Comparison of ENCODE assay signal across 8 cellular contexts in the genomic region with DNA sequence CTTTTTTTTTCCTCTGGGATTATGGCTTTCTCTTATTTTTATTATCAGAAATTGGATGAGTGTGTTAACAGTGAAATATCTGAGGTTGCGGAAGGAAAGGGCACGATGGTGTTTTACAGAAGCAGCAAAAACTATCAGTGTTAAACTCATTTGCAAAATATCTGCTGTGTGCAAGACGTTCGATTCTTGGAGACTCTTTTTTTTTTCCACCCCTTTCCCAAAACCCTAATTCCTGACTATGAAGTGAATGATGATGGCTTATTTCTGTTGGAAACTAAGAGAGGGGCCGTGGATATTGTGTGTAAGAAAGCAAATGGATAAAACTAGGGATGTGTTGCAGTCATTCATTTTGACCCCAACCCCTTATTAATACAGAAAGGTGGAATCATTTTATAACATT. TPM values are rescaled to one million over a fixed set of nuclear protein-coding genes. Genes with fewer than 3 reads are reported as not detected.
DNase-seq lines count a peak whose midpoint lies in the region; ATAC-seq and TF ChIP-seq lines count a peak whose summit lies in the region.

No MANE protein-coding gene starts in this region.

- TF ChIP-seq CTCF in brain microvascular endothelial cell (IDR thresholded peaks at IDR 0.05; ENCODE audit: low read depth, low read length, missing control alignments) (no peak), transverse colon (IDR thresholded peaks at IDR 0.05) (no peak)

- in situ Hi-C loops in brain microvascular endothelial cell (cut with HindIII; ENCODE audit: low pct_ligation_motif_present, low sequenced_read_pairs) (no loop called here), transverse colon (cut with MboI; ENCODE audit: low pct_ligation_motif_present in 1 of 4, low pct_unique_long_range_greater_than_20kb in 1 of 4, low sequenced_read_pairs in 3 of 4) (loop anchor here in 1 of 4 donors (25.0 kb wide), 1 partner anchor 1788 kb away; no protein-coding TSS in a partner anchor)

- H3K27me3 ChIP-seq in brain microvascular endothelial cell (replicated peaks) (peaks cover 4% of the 10 kb centered on the region), muscle layer of colon (ENCODE audit: control insufficient read depth in 1 of 2, insufficient read depth in 2 of 2, low read length in 2 of 2) (no peaks in the 10 kb centered on the region), transverse colon (peaks cover 27% of the 10 kb centered on the region)

- 11 to 24% methylated on average over 5 of the region's 5 CpGs for WGBS in transverse colon (ENCODE audit: low coverage in 1 of 2), 2 donors

- peaks cover 5% of the 10 kb centered on the region for H3K4me1 ChIP-seq in muscle layer of colon (ENCODE audit: insufficient read depth, low read length)
- peaks cover 3 to 24% (median 13%) of the 10 kb centered on the region in 4 donors for H3K4me1 ChIP-seq in transverse colon

- no peak overlapping the region for H3K27ac ChIP-seq in brain microvascular endothelial cell
- H3K27ac ChIP-seq in muscle layer of colon (ENCODE audit: low read depth, low read length), result no peak overlapping the region
- H3K27ac ChIP-seq in transverse colon, result peak overlapping the region in 1 of 4 donors; percentile 29

- peak overlapping the region; percentile 59 for H3K9ac ChIP-seq in muscle layer of colon (ENCODE audit: low read length)

- DNase-seq in activated naive CD4-positive, alpha-beta T cell treated with Interleukin-2 at 50 U/mL for 16 hours, result no peak
- DNase-seq in brain microvascular endothelial cell (no peak), transverse colon (no peak), NCI-H774 (lab: John Stamatoyannopoulos, UW) (no peak), SIG-M5 (lab: John Stamatoyannopoulos, UW) (no peak)

- H3K4me3 Mint-ChIP-seq in activated naive CD4-positive, alpha-beta T cell treated with anti-CD3 and anti-CD28 coated beads, Interleukin-2, amount 50 U/mL, for 24 hours, result peak overlapping the region; percentile 54

- TF ChIP-seq POLR2A in transverse colon (IDR thresholded peaks at IDR 0.05), result no peak

- no peak overlapping the region for H3K27ac Mint-ChIP-seq in activated naive CD4-positive, alpha-beta T cell treated with anti-CD3 and anti-CD28 coated beads, Interleukin-2, amount 50 U/mL, for 24 hours

- intact Hi-C loops in transverse colon (cut with DNase I; ENCODE audit: low total_unique reads), result no loop called here

- TF ChIP-seq EP300 in transverse colon (IDR thresholded peaks at IDR 0.05; ENCODE audit: low read depth), result no peak

- H3K36me3 ChIP-seq in brain microvascular endothelial cell (replicated peaks) (no peaks in the 10 kb centered on the region), muscle layer of colon (ENCODE audit: insufficient read depth, low read length) (no peaks in the 10 kb centered on the region), transverse colon (no peaks in the 10 kb centered on the region)

- peak overlapping the region; percentile 72 for H3K4me3 ChIP-seq in brain microvascular endothelial cell (ENCODE audit: low read depth, low read length)
- peak overlapping the region; percentile 68 to 80 for H3K4me3 ChIP-seq in muscle layer of colon (ENCODE audit: low read depth in 1 of 2, low read length in 2 of 2)
- H3K4me3 ChIP-seq in transverse colon, result peak overlapping the region; percentile 37 to 62 (median 48)

- H3K36me3 Mint-ChIP-seq in activated naive CD4-positive, alpha-beta T cell treated with anti-CD3 and anti-CD28 coated beads, Interleukin-2, amount 50 U/mL, for 24 hours, result no peaks in the 10 kb centered on the region

- H3K4me1 Mint-ChIP-seq in activated naive CD4-positive, alpha-beta T cell treated with anti-CD3 and anti-CD28 coated beads, Interleukin-2, amount 50 U/mL, for 24 hours, result peaks cover 13% of the 10 kb centered on the region

- H3K9me3 ChIP-seq in muscle layer of colon (ENCODE audit: low read length) (no peaks in the 10 kb centered on the region), transverse colon (no peaks in the 10 kb centered on the region)

- H3K9me3 Mint-ChIP-seq in activated naive CD4-positive, alpha-beta T cell treated with anti-CD3 and anti-CD28 coated beads, Interleukin-2, amount 50 U/mL, for 24 hours, result no peaks in the 10 kb centered on the region

- no peak for ATAC-seq in GM18519 (IDR thresholded peaks at IDR 0.05; ENCODE audit: low FRiP score, unreplicated experiment)

- H3K27me3 Mint-ChIP-seq in activated naive CD4-positive, alpha-beta T cell treated with anti-CD3 and anti-CD28 coated beads, Interleukin-2, amount 50 U/mL, for 24 hours, result peaks cover 34% of the 10 kb centered on the region

RNA-seq across cellular contexts. Expression of a gene that starts 0.7 kb away (rescaled TPM):
- 1 to 10 TPM in 1 of 4 donors, under 1 TPM in 1, not detected in 2; 0.96 to 1.6 TPM for total RNA-seq in transverse colon
